ENCODE assay signal across 22 cellular contexts in the genomic region with DNA sequence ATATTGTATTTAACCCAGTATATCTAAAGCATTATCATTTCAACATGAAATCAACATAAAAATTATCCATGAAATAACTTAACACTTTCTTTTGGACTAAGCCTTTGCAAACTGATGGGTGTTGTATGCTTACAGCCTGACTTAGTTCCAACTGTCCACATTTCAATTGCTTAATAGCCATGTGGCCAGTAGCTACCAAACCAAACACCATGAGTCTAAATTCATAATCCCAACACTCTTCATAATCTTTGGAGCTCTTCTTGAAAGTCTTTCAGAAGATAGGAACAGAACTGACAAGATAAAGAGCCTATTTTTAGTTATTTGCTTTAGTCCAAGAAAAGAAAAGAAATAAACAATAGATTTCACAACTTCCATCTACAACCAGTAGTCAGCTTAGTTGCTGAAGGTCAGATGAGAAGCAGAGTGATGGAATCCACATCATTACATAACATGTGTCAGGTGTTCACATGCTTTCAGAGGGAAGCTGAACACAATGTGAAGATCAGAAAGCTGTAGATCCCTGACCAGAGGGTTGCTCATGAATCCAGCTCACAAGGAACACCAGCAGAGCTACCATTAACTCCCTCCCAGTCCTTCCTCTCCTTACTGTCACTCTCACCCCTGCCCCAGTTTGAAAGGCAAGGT.
DNase-seq lines count a peak whose midpoint lies in the region; ATAC-seq and TF ChIP-seq lines count a peak whose summit lies in the region.
"Had no signal": no experiment of that assay in that cellular context is flagged by ENCODE, and none has a peak within 500 bp of the region (broad histone marks: within the 10 kb centered on the region; RNA-seq: fewer than 3 reads in every experiment).

No MANE protein-coding gene starts in this region.

- in situ Hi-C loops in gastrocnemius medialis (cut with MboI; ENCODE audit: low sequenced_read_pairs in 4 of 4) = no loop called here

- peak overlapping the region; percentile 74 to 93 (median 87) for H3K27ac ChIP-seq in gastrocnemius medialis
- no peak overlapping the region for H3K27ac ChIP-seq in effector memory CD4-positive, alpha-beta T cell (ENCODE audit: insufficient read depth, low read length, poor library complexity, severe bottlenecking)
- H3K27ac ChIP-seq: C4-2B had no signal

- no peaks in the 10 kb centered on the region for H3K27me3 ChIP-seq in gastrocnemius medialis
- no peaks in the 10 kb centered on the region for H3K27me3 ChIP-seq in effector memory CD4-positive, alpha-beta T cell (replicated peaks; ENCODE audit: control insufficient read depth, insufficient read depth, low read length, poor library complexity, severe bottlenecking)
- H3K27me3 ChIP-seq: heart left ventricle had no signal

- H3K36me3 ChIP-seq in gastrocnemius medialis = no peaks in the 10 kb centered on the region
- H3K36me3 ChIP-seq in effector memory CD4-positive, alpha-beta T cell (ENCODE audit: control insufficient read depth, insufficient read depth, low read length) = no peaks in the 10 kb centered on the region
- H3K36me3 ChIP-seq: heart left ventricle had no signal

- no peak for TF ChIP-seq CTCF in gastrocnemius medialis (IDR thresholded peaks at IDR 0.05 in 4 of 5, conservative IDR thresholded peaks at IDR 0.05 in 1 of 5)

- peaks cover 25 to 29% of the 10 kb centered on the region in 2 donors for H3K4me1 ChIP-seq in gastrocnemius medialis
- H3K4me1 ChIP-seq in effector memory CD4-positive, alpha-beta T cell (ENCODE audit: control insufficient read depth, insufficient read depth, low read length, poor library complexity, severe bottlenecking) = no peaks in the 10 kb centered on the region

- peak; percentile 28 for ATAC-seq in Right ventricle myocardium superior (ENCODE audit: poor library complexity)
- peak; percentile 58 to 71 for ATAC-seq in gastrocnemius medialis
- ATAC-seq: natural killer cell had no signal

- intact Hi-C loops in Right ventricle myocardium superior (cut with DNase I) = no loop called here
- intact Hi-C loops in gastrocnemius medialis (cut with DNase I; ENCODE audit: low total_unique reads) = loop anchor here (2.0 kb wide), 4 partner anchors 25 to 187 kb away; no protein-coding TSS in a partner anchor

- no peaks in the 10 kb centered on the region for H3K9me3 ChIP-seq in gastrocnemius medialis
- no peaks in the 10 kb centered on the region for H3K9me3 ChIP-seq in effector memory CD4-positive, alpha-beta T cell (ENCODE audit: control insufficient read depth, low read length)
- H3K9me3 ChIP-seq: heart left ventricle had no signal

- TF ChIP-seq POLR2A in gastrocnemius medialis (IDR thresholded peaks at IDR 0.05) = peak; percentile 62 to 70

- peak; percentile 43 for DNase-seq in SKM-1 treated with dmso at 0.1 percent for 144 hours (lab: John Stamatoyannopoulos, UW; ENCODE audit: unreplicated experiment)
- no peak for DNase-seq in SKM-1 (lab: John Stamatoyannopoulos, UW; ENCODE audit: unreplicated experiment)
- DNase-seq in Right ventricle myocardium superior = no peak
- peak; percentile 33 to 40 for DNase-seq in gastrocnemius medialis
- no peak for DNase-seq in NCI-H748 treated with DMSO at 0.1 percent for 48 hours (lab: John Stamatoyannopoulos, UW)
- DNase-seq in SW480 (ENCODE audit: low spot score) = no peak
- no peak for DNase-seq in activated CD4-positive, alpha-beta T cell treated with anti-CD3 and anti-CD28 coated beads, Interleukin-2, amount 50 U/mL, for 48 hours
- DNase-seq in effector memory CD4-positive, alpha-beta T cell = no peak
- DNase-seq: 8988T; activated CD4-positive, alpha-beta T cell treated with anti-CD3 and anti-CD28 coated beads, Interleukin-2, amount 10 ng/mL, durations not matched to agents 7 days and 5 days; activated naive CD4-positive, alpha-beta T cell treated with anti-CD3 and anti-CD28 coated beads, Interleukin-2, amount 50 U/mL, for 16 hours; activated T-cell treated with anti-CD3 and anti-CD28 coated beads for 4 hours; DMS153; erythroblast; GOT3; heart left ventricle; mesenchymal stem cell; natural killer cell; NCI-H82; retina; stimulated activated CD4-positive, alpha-beta T cell treated with anti-CD3 and anti-CD28 coated beads, Interleukin-4, amount 100 ng/mL, for 1 hour had no signal

- H3K4me3 ChIP-seq in gastrocnemius medialis = no peak overlapping the region
- no peak overlapping the region for H3K4me3 ChIP-seq in effector memory CD4-positive, alpha-beta T cell (ENCODE audit: insufficient read depth, low read depth, low read length, poor library complexity, severe bottlenecking)
- H3K4me3 ChIP-seq: heart left ventricle had no signal

Comparison
In these comparisons a context has a peak if more than half of its experiments do, and no peak if none do; other contexts are left out.
1. DNase-seq: peak in SKM-1 treated with dmso at 0.1 percent for 144 hours (single experiment) and gastrocnemius medialis (2 of 2); none in SKM-1 (single experiment), Right ventricle myocardium superior (single experiment), NCI-H748 treated with DMSO at 0.1 percent for 48 hours (single experiment), SW480 (single experiment), activated CD4-positive, alpha-beta T cell treated with anti-CD3 and anti-CD28 coated beads, Interleukin-2, amount 50 U/mL, for 48 hours (0 of 2) and effector memory CD4-positive, alpha-beta T cell (0 of 3).